Comparison of ENCODE assay signal across 1 cellular context in genomic region chr20:31572701-31573554, GRCh38.
TF ChIP-seq lines count a peak whose summit lies in the region.

No MANE protein-coding gene starts in this region.

TF ChIP-seq in K562, 482 proteins besides CTCF, POLR2A, EP300 and RAD21 (continued from another document and continues in another):
- TF ChIP-seq ZBTB40 (IDR thresholded peaks at IDR 0.05) (no peak), ZBTB40 (CRISPR knock-in tag; IDR thresholded peaks at IDR 0.05) (no peak), DEAF1 (CRISPR knock-in tag; IDR thresholded peaks at IDR 0.05) (no peak), ZNF408 (CRISPR knock-in tag; IDR thresholded peaks at IDR 0.05; ENCODE audit: low read depth) (no peak), HDAC8 (tag; IDR thresholded peaks at IDR 0.05) (0 out of 2 replicates have a peak, but pooled peaks have one; percentile 63), RNF219 (CRISPR knock-in tag; IDR thresholded peaks at IDR 0.05) (0 out of 2 replicates have a peak, but pooled peaks have one; percentile 18), ZBTB7A (IDR thresholded peaks at IDR 0.05; ENCODE audit: borderline replicate concordance, control insufficient read depth, low read depth, low read length) (peak; percentile 80; the same call in 1 of the 2 replicates), ZNF395 (CRISPR knock-in tag; IDR thresholded peaks at IDR 0.05) (peak; percentile 89), ERF (CRISPR knock-in tag; IDR thresholded peaks at IDR 0.05) (peak; percentile 82; the same call in 1 of the 2 replicates), ZNF76 (CRISPR knock-in tag; IDR thresholded peaks at IDR 0.05; ENCODE audit: borderline replicate concordance) (0 out of 2 replicates have a peak, but pooled peaks have one; percentile 8), KLF10 (CRISPR knock-in tag; IDR thresholded peaks at IDR 0.05) (0 out of 2 replicates have a peak, but pooled peaks have one; percentile 5), NR1H2 (CRISPR knock-in tag; IDR thresholded peaks at IDR 0.05) (no peak), ZBTB2 (IDR thresholded peaks at IDR 0.05) (peak; percentile 65; the same call in 1 of the 2 replicates), MEIS2 (IDR thresholded peaks at IDR 0.05; ENCODE audit: partially characterized antibody) (no peak), RBM15 (IDR thresholded peaks at IDR 0.05; ENCODE audit: insufficient read depth, low read length) (no peak), ZNF717 (CRISPR knock-in tag; IDR thresholded peaks at IDR 0.05) (no peak), SIX5 (IDR thresholded peaks at IDR 0.05; ENCODE audit: borderline replicate concordance in 1 of 2, insufficient read depth in 1 of 2, low read depth in 1 of 2, low read length in 2 of 2) (no peak), TCF15 (CRISPR knock-in tag; IDR thresholded peaks at IDR 0.05) (peak; percentile 86; the same call in 1 of the 2 replicates), JUNB (CRISPR knock-in tag; conservative IDR thresholded peaks at IDR 0.05) (no peak; the same call in 1 of the 2 replicates), DIDO1 (tag; IDR thresholded peaks at IDR 0.05; ENCODE audit: low read depth) (no peak), GTF2E2 (tag; IDR thresholded peaks at IDR 0.05) (no peak; the same call in 1 of the 2 replicates), ARID2 (IDR thresholded peaks at IDR 0.05) (no peak), ZNF212 (CRISPR knock-in tag; IDR thresholded peaks at IDR 0.05) (peak; percentile 84), NBN (IDR thresholded peaks at IDR 0.05; ENCODE audit: low read depth) (peak; percentile 83), DACH1 (IDR thresholded peaks at IDR 0.05; ENCODE audit: partially characterized antibody) (peak; percentile 83), SPI1 (IDR thresholded peaks at IDR 0.05; ENCODE audit: borderline replicate concordance, low read depth, low read length) (0 out of 2 replicates have a peak, but pooled peaks have one; percentile 13), ZNF668 (CRISPR knock-in tag; IDR thresholded peaks at IDR 0.05) (no peak), HNRNPLL (IDR thresholded peaks at IDR 0.05; ENCODE audit: low read depth, low read length, poor library complexity, severe bottlenecking) (peak; percentile 51), ATF1 (CRISPR knock-in tag; IDR thresholded peaks at IDR 0.05) (no peak), ATF1 (tag; IDR thresholded peaks at IDR 0.05) (peak; percentile 76), FOS (IDR thresholded peaks at IDR 0.05; ENCODE audit: extremely low read depth, insufficient read length) (peak; percentile 25), EZH2 (IDR thresholded peaks at IDR 0.05; ENCODE audit: borderline replicate concordance, low read depth, low read length) (no peak), MAFG (tag; conservative IDR thresholded peaks at IDR 0.05) (peak; percentile 89), HDAC3 (IDR thresholded peaks at IDR 0.05; ENCODE audit: borderline replicate concordance, partially characterized antibody) (no peak), CTCFL (IDR thresholded peaks at IDR 0.05; ENCODE audit: borderline replicate concordance, insufficient read depth, low read depth, low read length, poor library complexity, severe bottlenecking) (no peak), POU5F1 (IDR thresholded peaks at IDR 0.05; ENCODE audit: borderline replicate concordance, low read depth, low read length, partially characterized antibody) (no peak), SRSF9 (IDR thresholded peaks at IDR 0.05; ENCODE audit: borderline replicate concordance, low read depth, low read length) (no peak), RCOR1 (IDR thresholded peaks at IDR 0.05; ENCODE audit: borderline replicate concordance in 1 of 2, low read depth in 2 of 2, low read length in 2 of 2) (peak; percentile 50 to 82), ELF1 (tag; IDR thresholded peaks at IDR 0.05) (peak; percentile 59; the same call in 1 of the 2 replicates), NEUROD1 (IDR thresholded peaks at IDR 0.05; ENCODE audit: borderline replicate concordance, low read depth, low read length, partially characterized antibody) (peak; percentile 69), ZNF586 (CRISPR knock-in tag; conservative IDR thresholded peaks at IDR 0.05) (0 out of 2 replicates have a peak, but pooled peaks have one; percentile 50), RFX1 (IDR thresholded peaks at IDR 0.05) (no peak), ZC3H4 (CRISPR knock-in tag; IDR thresholded peaks at IDR 0.05; ENCODE audit: borderline replicate concordance) (no peak), ZFP91 (CRISPR knock-in tag; IDR thresholded peaks at IDR 0.05) (no peak), ZNF561 (CRISPR knock-in tag; conservative IDR thresholded peaks at IDR 0.05) (no peak)
